In genomic region chr3:48402281-48402732, GRCh38 we compare ENCODE assay signal across 10 cellular contexts. TPM values are rescaled to one million over a fixed set of nuclear protein-coding genes. Genes with fewer than 3 reads are reported as not detected.
DNase-seq lines count a peak whose midpoint lies in the region; ATAC-seq lines count a peak whose summit lies in the region.
"Had no signal": no experiment of that assay in that cellular context is flagged by ENCODE, and none has a peak within 500 bp of the region (broad histone marks: within the 10 kb centered on the region; RNA-seq: fewer than 3 reads in every experiment).

No MANE protein-coding gene starts in this region.

- DNase-seq in COLO829 (ENCODE audit: low spot score) (peak; percentile 81), RPMI7951 (ENCODE audit: low read depth) (peak; percentile 88), fibroblast of peridontal ligament (ENCODE audit: extremely low read depth) (peak; percentile 95), posterior vena cava (ENCODE audit: low spot score) (peak; percentile 98), middle frontal gyrus (ENCODE audit: extremely low spot score, low spot score) (no peak)
- no peak for DNase-seq in activated naive CD4-positive, alpha-beta T cell treated with anti-CD3 and anti-CD28 coated beads, Interleukin-2, amount 10 ng/mL, durations not matched to agents 7 days and 5 days

- no peak overlapping the region for H3K4me3 Mint-ChIP-seq in activated naive CD4-positive, alpha-beta T cell treated with anti-CD3 and anti-CD28 coated beads, Interleukin-2, amount 10 ng/mL, durations not matched to agents 7 days and 5 days
- H3K4me3 Mint-ChIP-seq: activated B cell treated with CpG ODN at 0.5 μM for 24 hours had no signal

- no peaks in the 10 kb centered on the region for H3K9me3 Mint-ChIP-seq in activated naive CD4-positive, alpha-beta T cell treated with anti-CD3 and anti-CD28 coated beads, Interleukin-2, amount 10 ng/mL, durations not matched to agents 7 days and 5 days
- H3K9me3 Mint-ChIP-seq: activated B cell treated with CpG ODN at 0.5 μM for 24 hours had no signal

- intact Hi-C loops in posterior vena cava (cut with DNase I): loop anchor here in 1 of 2 donors (2.0 kb wide), 1 partner anchor 28 kb away; the partner anchor contains the start of gene PLXNB1

- H3K27me3 Mint-ChIP-seq in activated naive CD4-positive, alpha-beta T cell treated with anti-CD3 and anti-CD28 coated beads, Interleukin-2, amount 10 ng/mL, durations not matched to agents 7 days and 5 days: peaks cover 24% of the 10 kb centered on the region
- H3K27me3 Mint-ChIP-seq: activated B cell treated with CpG ODN at 0.5 μM for 24 hours had no signal

- ATAC-seq in HG02852 (IDR thresholded peaks at IDR 0.05; ENCODE audit: unreplicated experiment): no peak
- no peak for ATAC-seq in GM18498 (IDR thresholded peaks at IDR 0.05; ENCODE audit: unreplicated experiment)
- ATAC-seq: GM12878 had no signal

- no peaks in the 10 kb centered on the region for H3K4me1 Mint-ChIP-seq in activated naive CD4-positive, alpha-beta T cell treated with anti-CD3 and anti-CD28 coated beads, Interleukin-2, amount 10 ng/mL, durations not matched to agents 7 days and 5 days
- H3K4me1 Mint-ChIP-seq: activated B cell treated with CpG ODN at 0.5 μM for 24 hours had no signal

- CTCF ChIA-PET in activated naive CD4-positive, alpha-beta T cell treated with anti-CD3 and anti-CD28 coated beads, Interleukin-2, amount 10 ng/mL, durations not matched to agents 7 days and 5 days (lab: Charles Lee): interaction anchor here (1.1 to 7.8 kb wide), 8 partner anchors 27 to 233 kb away, joined by 3 to 170 read pairs (median 22); partner anchors contain the start of genes PLXNB1 and SLC26A6

- no peaks in the 10 kb centered on the region for H3K36me3 Mint-ChIP-seq in activated naive CD4-positive, alpha-beta T cell treated with anti-CD3 and anti-CD28 coated beads, Interleukin-2, amount 10 ng/mL, durations not matched to agents 7 days and 5 days

- H3K27ac Mint-ChIP-seq in activated naive CD4-positive, alpha-beta T cell treated with anti-CD3 and anti-CD28 coated beads, Interleukin-2, amount 10 ng/mL, durations not matched to agents 7 days and 5 days: no peak overlapping the region
- H3K27ac Mint-ChIP-seq: activated B cell treated with CpG ODN at 0.5 μM for 24 hours had no signal

RNA-seq across cellular contexts. Expression of gene PLXNB1, which starts 27.6 kb away (rescaled TPM):
- total RNA-seq in RPMI7951 (2014; rRNA removed; shearing (Covaris generic)): 4.7 and 14.2 TPM in 2 replicates
- 10 to 100 TPM; 76.4 to 76.7 TPM for total RNA-seq in posterior vena cava

RNA-seq across cellular contexts. Expression of gene FBXW12, which starts 30.3 kb away (rescaled TPM):
- not detected in 2 replicates for total RNA-seq in RPMI7951 (2014; rRNA removed; shearing (Covaris generic))
- total RNA-seq in posterior vena cava: not detected
- total RNA-seq: activated B cell treated with CpG ODN at 0.5 μM for 24 hours had no signal

RNA-seq across cellular contexts. Expression of gene CCDC51, which starts 37.6 kb away (rescaled TPM):
- total RNA-seq in RPMI7951 (2014; rRNA removed; shearing (Covaris generic)): 18.1 and 21.6 TPM in 2 replicates
- total RNA-seq in posterior vena cava: 10 to 100 TPM; 13.0 to 16.2 TPM

RNA-seq across cellular contexts. Expression of gene TMA7, which starts 37.8 kb away (rescaled TPM):
- 726 and 838 TPM in 2 replicates for total RNA-seq in RPMI7951 (2014; rRNA removed; shearing (Covaris generic))
- 100 to 1,000 TPM; 112 to 178 TPM for total RNA-seq in posterior vena cava

RNA-seq across cellular contexts. Expression of gene ATRIP, which starts 44.2 kb away (rescaled TPM):
- total RNA-seq in RPMI7951 (2014; rRNA removed; shearing (Covaris generic)): 10.7 and 14.3 TPM in 2 replicates
- 1 to 10 TPM; 6.2 to 6.3 TPM for total RNA-seq in posterior vena cava

Comparison
In these comparisons a context has a peak if more than half of its experiments do, and no peak if none do; other contexts are left out.
1. DNase-seq: peak in COLO829 (single experiment), RPMI7951 (single experiment), fibroblast of peridontal ligament (single experiment) and posterior vena cava (single experiment); none in middle frontal gyrus (single experiment) and activated naive CD4-positive, alpha-beta T cell treated with anti-CD3 and anti-CD28 coated beads, Interleukin-2, amount 10 ng/mL, durations not matched to agents 7 days and 5 days (single experiment).